Comparison of ENCODE assay signal across 18 cellular contexts in genomic region chr7:134946260-134946659, GRCh38. TPM values are rescaled to one million over a fixed set of nuclear protein-coding genes. Genes with fewer than 3 reads are reported as not detected.
DNase-seq lines count a peak whose midpoint lies in the region; ATAC-seq and TF ChIP-seq lines count a peak whose summit lies in the region.
"Had no signal": no experiment of that assay in that cellular context is flagged by ENCODE, and none has a peak within 500 bp of the region (broad histone marks: within the 10 kb centered on the region; RNA-seq: fewer than 3 reads in every experiment).

No MANE protein-coding gene starts in this region.

- no peak overlapping the region for H3K27ac ChIP-seq in RWPE1
- H3K27ac ChIP-seq in testis: no peak overlapping the region
- H3K27ac ChIP-seq: A549, cardiac muscle cell, KMS-11, WERI-Rb-1 had no signal

- peak; percentile 24 for DNase-seq in activated CD8-positive, alpha-beta T cell treated with anti-CD3 and anti-CD28 coated beads for 36 hours
- no peak for DNase-seq in activated CD8-positive, alpha-beta T cell treated with anti-CD3 and anti-CD28 coated beads, Interleukin-2, amount 10 ng/mL, durations not matched to agents 7 days and 5 days
- DNase-seq in endothelial cell (ENCODE audit: low spot score): no peak
- no peak for DNase-seq in GM19240 (ENCODE audit: insufficient read length, low spot score)
- no peak for DNase-seq in RWPE1 (ENCODE audit: low spot score)
- no peak for DNase-seq in testis
- DNase-seq: effector memory CD4-positive, alpha-beta T cell; kidney; NCI-H1105 treated with DMSO at 0.1 percent for 48 hours; NCI-H2171 treated with DMSO at 0.1 percent for 48 hours had no signal

- no peak overlapping the region for H3K27ac Mint-ChIP-seq in activated CD8-positive, alpha-beta T cell treated with anti-CD3 and anti-CD28 coated beads for 36 hours
- H3K27ac Mint-ChIP-seq in activated CD8-positive, alpha-beta T cell treated with anti-CD3 and anti-CD28 coated beads, Interleukin-2, amount 10 ng/mL, durations not matched to agents 7 days and 5 days: no peak overlapping the region
- H3K27ac Mint-ChIP-seq in endothelial cell (ENCODE audit: unreplicated experiment): peak overlapping the region; percentile 61
- peak overlapping the region; percentile 50 to 74 (median 73) for H3K27ac Mint-ChIP-seq in nephron
- H3K27ac Mint-ChIP-seq: mesothelial cell of epicardium had no signal

- H3K9me3 ChIP-seq in testis: no peaks in the 10 kb centered on the region
- H3K9me3 ChIP-seq: A549 had no signal

- no peaks in the 10 kb centered on the region for H3K4me1 ChIP-seq in testis

- ATAC-seq in activated CD8-positive, alpha-beta T cell treated with anti-CD3 and anti-CD28 coated beads for 36 hours: peak; percentile 78
- ATAC-seq in activated CD8-positive, alpha-beta T cell treated with anti-CD3 and anti-CD28 coated beads, Interleukin-2, amount 10 ng/mL, durations not matched to agents 7 days and 5 days: no peak
- peak; percentile 76 for ATAC-seq in HG02884 (IDR thresholded peaks at IDR 0.05; ENCODE audit: unreplicated experiment)
- ATAC-seq: A549, sciatic nerve had no signal

- no peak overlapping the region for H3K4me3 Mint-ChIP-seq in activated CD8-positive, alpha-beta T cell treated with anti-CD3 and anti-CD28 coated beads for 36 hours
- no peak overlapping the region for H3K4me3 Mint-ChIP-seq in activated CD8-positive, alpha-beta T cell treated with anti-CD3 and anti-CD28 coated beads, Interleukin-2, amount 10 ng/mL, durations not matched to agents 7 days and 5 days
- H3K4me3 Mint-ChIP-seq in endothelial cell (ENCODE audit: unreplicated experiment): peak overlapping the region; percentile 49
- H3K4me3 Mint-ChIP-seq in nephron: no peak overlapping the region
- H3K4me3 Mint-ChIP-seq: mesothelial cell of epicardium had no signal

- H3K36me3 Mint-ChIP-seq in activated CD8-positive, alpha-beta T cell treated with anti-CD3 and anti-CD28 coated beads for 36 hours (ENCODE audit: low read depth): no peaks in the 10 kb centered on the region
- H3K36me3 Mint-ChIP-seq in activated CD8-positive, alpha-beta T cell treated with anti-CD3 and anti-CD28 coated beads, Interleukin-2, amount 10 ng/mL, durations not matched to agents 7 days and 5 days (ENCODE audit: low read depth): no peaks in the 10 kb centered on the region
- peaks cover 43% of the 10 kb centered on the region for H3K36me3 Mint-ChIP-seq in endothelial cell (ENCODE audit: low read depth, unreplicated experiment)
- peaks cover 68% of the 10 kb centered on the region for H3K36me3 Mint-ChIP-seq in nephron (ENCODE audit: low read depth)

- no peak overlapping the region for H3K4me3 ChIP-seq in testis
- H3K4me3 ChIP-seq: A549, cardiac muscle cell had no signal

- 75 to 92% methylated on average over 2 of the region's 2 CpGs for WGBS in testis, 2 donors

- H3K27me3 Mint-ChIP-seq in activated CD8-positive, alpha-beta T cell treated with anti-CD3 and anti-CD28 coated beads for 36 hours: no peaks in the 10 kb centered on the region
- H3K27me3 Mint-ChIP-seq in activated CD8-positive, alpha-beta T cell treated with anti-CD3 and anti-CD28 coated beads, Interleukin-2, amount 10 ng/mL, durations not matched to agents 7 days and 5 days (ENCODE audit: low read depth): no peaks in the 10 kb centered on the region
- peaks cover 2% of the 10 kb centered on the region for H3K27me3 Mint-ChIP-seq in endothelial cell (ENCODE audit: unreplicated experiment)
- H3K27me3 Mint-ChIP-seq in nephron (ENCODE audit: low read depth): no peaks in the 10 kb centered on the region

- no peak for TF ChIP-seq CTCF in activated CD8-positive, alpha-beta T cell treated with anti-CD3 and anti-CD28 coated beads for 36 hours (IDR thresholded peaks at IDR 0.05)
- TF ChIP-seq CTCF in endothelial cell (IDR thresholded peaks at IDR 0.05; ENCODE audit: unreplicated experiment) (no peak), nephron (IDR thresholded peaks at IDR 0.05; ENCODE audit: unreplicated experiment in 3 of 3) (no peak), RWPE1 (conservative IDR thresholded peaks at IDR 0.05; ENCODE audit: low read depth) (no peak), testis (IDR thresholded peaks at IDR 0.05) (no peak)

- no peak for TF ChIP-seq POLR2A in testis (IDR thresholded peaks at IDR 0.05)

- no peaks in the 10 kb centered on the region for H3K27me3 ChIP-seq in testis
- H3K27me3 ChIP-seq: cardiac muscle cell had no signal

- no peaks in the 10 kb centered on the region for H3K9me3 Mint-ChIP-seq in activated CD8-positive, alpha-beta T cell treated with anti-CD3 and anti-CD28 coated beads for 36 hours
- H3K9me3 Mint-ChIP-seq in activated CD8-positive, alpha-beta T cell treated with anti-CD3 and anti-CD28 coated beads, Interleukin-2, amount 10 ng/mL, durations not matched to agents 7 days and 5 days (ENCODE audit: insufficient read depth): no peaks in the 10 kb centered on the region
- no peaks in the 10 kb centered on the region for H3K9me3 Mint-ChIP-seq in endothelial cell (ENCODE audit: unreplicated experiment)
- H3K9me3 Mint-ChIP-seq in nephron: no peaks in the 10 kb centered on the region

- H3K4me1 Mint-ChIP-seq in activated CD8-positive, alpha-beta T cell treated with anti-CD3 and anti-CD28 coated beads for 36 hours (ENCODE audit: low read depth): peaks cover 12% of the 10 kb centered on the region
- H3K4me1 Mint-ChIP-seq in activated CD8-positive, alpha-beta T cell treated with anti-CD3 and anti-CD28 coated beads, Interleukin-2, amount 10 ng/mL, durations not matched to agents 7 days and 5 days (ENCODE audit: low read depth): peaks cover 3% of the 10 kb centered on the region
- peaks cover 3% of the 10 kb centered on the region for H3K4me1 Mint-ChIP-seq in endothelial cell (ENCODE audit: unreplicated experiment)
- H3K4me1 Mint-ChIP-seq in nephron: peaks cover 32% of the 10 kb centered on the region

- H3K36me3 ChIP-seq in testis (ENCODE audit: low read depth, missing control alignments): no peaks in the 10 kb centered on the region

- intact Hi-C loops in activated CD8-positive, alpha-beta T cell treated with anti-CD3 and anti-CD28 coated beads for 36 hours (cut with micrococcal nuclease): loop anchor here (10.0 kb wide), 1 partner anchor 191 kb away; no protein-coding TSS in a partner anchor
- intact Hi-C loops in testis (cut with DNase I; ENCODE audit: low total_unique reads): no loop called here

- POLR2A ChIA-PET in activated CD8-positive, alpha-beta T cell treated with anti-CD3 and anti-CD28 coated beads for 36 hours (lab: Charles Lee): no interaction called here
- POLR2A ChIA-PET in activated CD8-positive, alpha-beta T cell treated with anti-CD3 and anti-CD28 coated beads, Interleukin-2, amount 10 ng/mL, durations not matched to agents 7 days and 5 days (lab: Charles Lee): interaction anchor here (0.5 kb wide), 1 partner anchor 133 kb away, joined by 3 read pairs; no protein-coding TSS in a partner anchor
- POLR2A ChIA-PET in RWPE1 (lab: Yijun Ruan, JAX; ENCODE audit: low non-redundant PET): no interaction called here

- CTCF ChIA-PET in activated CD8-positive, alpha-beta T cell treated with anti-CD3 and anti-CD28 coated beads for 36 hours (lab: Charles Lee): interaction anchor here (0.9 to 1.3 kb wide), 4 partner anchors 8 to 256 kb away, joined by 3 to 6 read pairs (median 3); no protein-coding TSS in a partner anchor
- CTCF ChIA-PET in activated CD8-positive, alpha-beta T cell treated with anti-CD3 and anti-CD28 coated beads, Interleukin-2, amount 10 ng/mL, durations not matched to agents 7 days and 5 days (lab: Charles Lee): interaction anchor here (0.9 kb wide), 1 partner anchor 314 kb away, joined by 3 read pairs; no protein-coding TSS in a partner anchor
- CTCF ChIA-PET in RWPE1 (lab: Yijun Ruan, JAX): no interaction called here

RNA-seq across cellular contexts. Expression of gene AGBL3, which starts 40.0 kb away (rescaled TPM):
- total RNA-seq in activated CD8-positive, alpha-beta T cell treated with anti-CD3 and anti-CD28 coated beads for 36 hours: 1 to 10 TPM; 2.7 to 2.9 TPM
- total RNA-seq in activated CD8-positive, alpha-beta T cell treated with anti-CD3 and anti-CD28 coated beads, Interleukin-2, amount 10 ng/mL, durations not matched to agents 7 days and 5 days: 1 to 10 TPM; 2.2 to 3.6 TPM
- total RNA-seq in endothelial cell (ENCODE audit: unreplicated experiment): 3.0 TPM
- total RNA-seq in testis: 10 to 100 TPM; 10.0 to 21.6 TPM
- polyA plus RNA-seq in testis (ENCODE audit: insufficient read depth, low read depth, low replicate concordance): 13.9 TPM

Comparison
In these comparisons a context has a peak if more than half of its experiments do, and no peak if none do; other contexts are left out.
1. H3K27ac Mint-ChIP-seq: peak in endothelial cell (single experiment) and nephron (3 of 3); none in activated CD8-positive, alpha-beta T cell treated with anti-CD3 and anti-CD28 coated beads for 36 hours (single experiment) and activated CD8-positive, alpha-beta T cell treated with anti-CD3 and anti-CD28 coated beads, Interleukin-2, amount 10 ng/mL, durations not matched to agents 7 days and 5 days (single experiment).